Comparison of ENCODE assay signal across 35 cellular contexts in genomic region chr11:131498631-131499053, GRCh38.
DNase-seq lines count a peak whose midpoint lies in the region; ATAC-seq, FAIRE-seq and TF ChIP-seq lines count a peak whose summit lies in the region.
"Had no signal": no experiment of that assay in that cellular context is flagged by ENCODE, and none has a peak within 500 bp of the region (broad histone marks: within the 10 kb centered on the region; RNA-seq: fewer than 3 reads in every experiment).

No MANE protein-coding gene starts in this region.

- H3K36me3 ChIP-seq in heart left ventricle (no peaks in the 10 kb centered on the region), lower lobe of right lung (no peaks in the 10 kb centered on the region), MG63 (no peaks in the 10 kb centered on the region)
- H3K36me3 ChIP-seq: brain microvascular endothelial cell, pancreas, Peyer's patch, right atrium auricular region, thoracic aorta, uterus had no signal

- H3K27ac ChIP-seq in right cardiac atrium (ENCODE audit: low read length) (peak overlapping the region; percentile 12), heart left ventricle (no peak overlapping the region), temporal lobe (ENCODE audit: low read depth, low read length) (peak overlapping the region; percentile 77), lower lobe of right lung (no peak overlapping the region)
- H3K27ac ChIP-seq: brain microvascular endothelial cell, epithelial cell of prostate, HL-60, KMS-11, pancreas, Peyer's patch, thoracic aorta, uterus had no signal

- H3K4me1 ChIP-seq in right cardiac atrium (ENCODE audit: control insufficient read depth, insufficient read depth, low read length) (peaks cover 3% of the 10 kb centered on the region), heart left ventricle (peaks cover 0 to 8% (median 0%) of the 10 kb centered on the region in 12 donors), lower lobe of right lung (no peaks in the 10 kb centered on the region)
- H3K4me1 ChIP-seq: Peyer's patch, uterus had no signal

- FAIRE-seq in frontal cortex (lab: Jason Lieb, UNC): no peak
- FAIRE-seq: colon, GM18507, GM19239, pancreas had no signal

- intact Hi-C loops in right cardiac atrium (cut with DNase I): no loop called here
- intact Hi-C loops in heart left ventricle (cut with DNase I): no loop called here
- intact Hi-C loops in lower lobe of right lung (cut with DNase I): no loop called here

- no peaks in the 10 kb centered on the region for H3K9me3 ChIP-seq in right cardiac atrium (ENCODE audit: control insufficient read depth, low read length)
- H3K9me3 ChIP-seq in heart left ventricle: no peaks in the 10 kb centered on the region
- no peaks in the 10 kb centered on the region for H3K9me3 ChIP-seq in lower lobe of right lung
- H3K9me3 ChIP-seq in MG63: no peaks in the 10 kb centered on the region
- H3K9me3 ChIP-seq: pancreas, Peyer's patch, right atrium auricular region, thoracic aorta, uterus had no signal

- peak in 1 of 3 donors; percentile 16 for DNase-seq in right cardiac atrium
- DNase-seq in heart left ventricle: no peak
- DNase-seq in frontal cortex (ENCODE audit: low spot score in 2 of 2): peak; percentile 22 to 29
- peak; percentile 67 for DNase-seq in midbrain (lab: John Stamatoyannopoulos, UW)
- DNase-seq in T1000 (lab: John Stamatoyannopoulos, UW): no peak
- no peak for DNase-seq in lower lobe of right lung
- DNase-seq in MG63: no peak
- DNase-seq: activated CD4-positive, alpha-beta T cell treated with anti-CD3 and anti-CD28 coated beads, Interleukin-2, amount 50 U/mL, for 4 hours; activated naive CD4-positive, alpha-beta T cell; brain microvascular endothelial cell; CD4-positive, alpha-beta memory T cell; effector CD8-positive, alpha-beta T cell; GOT3; kidney glomerular epithelial cell; NCI-H1417; NCI-H2081 treated with DMSO at 0.1 percent for 48 hours; NCI-H2227 treated with DMSO at 0.1 percent for 48 hours; nephron progenitor cell; pancreas; Peyer's patch; SHP77; stimulated activated naive CD4-positive, alpha-beta T cell treated with Interleukin-2 at 50 U/mL for 16 hours; T-helper 17 cell; uterus had no signal

- WGBS in right cardiac atrium: 42% methylated on average over 2 of the region's 2 CpGs
- 57 to 77% (median 70%) methylated on average over 1 to 2 of the region's 2 CpGs for WGBS in heart left ventricle, 4 donors

- H3K4me3 ChIP-seq in right cardiac atrium (ENCODE audit: low read length): no peak overlapping the region
- no peak overlapping the region for H3K4me3 ChIP-seq in heart left ventricle
- H3K4me3 ChIP-seq in lower lobe of right lung: no peak overlapping the region
- H3K4me3 ChIP-seq in MG63: no peak overlapping the region
- H3K4me3 ChIP-seq: pancreas, Peyer's patch, right atrium auricular region, smooth muscle cell, thoracic aorta, uterus had no signal

- no peak for TF ChIP-seq CTCF in heart left ventricle (IDR thresholded peaks at IDR 0.05)
- no peak for TF ChIP-seq CTCF in lower lobe of right lung (IDR thresholded peaks at IDR 0.05)

- no peak for TF ChIP-seq POLR2A in heart left ventricle (IDR thresholded peaks at IDR 0.05)

- ATAC-seq in right cardiac atrium: peak; percentile 67 to 68
- ATAC-seq in heart left ventricle: no peak
- no peak for ATAC-seq in lower lobe of right lung
- ATAC-seq: activated CD4-positive, CD25-positive, alpha-beta regulatory T cell treated with anti-CD3 and anti-CD28 coated beads, Interleukin-2, amount 50 U/mL, for 24 hours; pancreas; T-helper 17 cell had no signal

- H3K27me3 ChIP-seq in right cardiac atrium (ENCODE audit: control insufficient read depth, insufficient read depth) (no peaks in the 10 kb centered on the region), heart left ventricle (peaks cover 0 to 4% (median 0%) of the 10 kb centered on the region in 9 donors), lower lobe of right lung (ENCODE audit: low read depth) (peaks cover 4% of the 10 kb centered on the region), MG63 (no peaks in the 10 kb centered on the region)
- H3K27me3 ChIP-seq: brain microvascular endothelial cell, pancreas, Peyer's patch, right atrium auricular region, uterus had no signal

Comparison
In these comparisons a context has a peak if more than half of its experiments do, and no peak if none do; other contexts are left out.
1. ATAC-seq: peak in right cardiac atrium (2 of 2); none in heart left ventricle (0 of 4) and lower lobe of right lung (0 of 2).
2. H3K27ac ChIP-seq: peak in right cardiac atrium (single experiment) and temporal lobe (single experiment); none in heart left ventricle (0 of 12) and lower lobe of right lung (single experiment).
3. DNase-seq: peak in frontal cortex (2 of 2) and midbrain (single experiment); none in heart left ventricle (0 of 5), T1000 (single experiment), lower lobe of right lung (single experiment) and MG63 (single experiment).